In the genomic region with DNA sequence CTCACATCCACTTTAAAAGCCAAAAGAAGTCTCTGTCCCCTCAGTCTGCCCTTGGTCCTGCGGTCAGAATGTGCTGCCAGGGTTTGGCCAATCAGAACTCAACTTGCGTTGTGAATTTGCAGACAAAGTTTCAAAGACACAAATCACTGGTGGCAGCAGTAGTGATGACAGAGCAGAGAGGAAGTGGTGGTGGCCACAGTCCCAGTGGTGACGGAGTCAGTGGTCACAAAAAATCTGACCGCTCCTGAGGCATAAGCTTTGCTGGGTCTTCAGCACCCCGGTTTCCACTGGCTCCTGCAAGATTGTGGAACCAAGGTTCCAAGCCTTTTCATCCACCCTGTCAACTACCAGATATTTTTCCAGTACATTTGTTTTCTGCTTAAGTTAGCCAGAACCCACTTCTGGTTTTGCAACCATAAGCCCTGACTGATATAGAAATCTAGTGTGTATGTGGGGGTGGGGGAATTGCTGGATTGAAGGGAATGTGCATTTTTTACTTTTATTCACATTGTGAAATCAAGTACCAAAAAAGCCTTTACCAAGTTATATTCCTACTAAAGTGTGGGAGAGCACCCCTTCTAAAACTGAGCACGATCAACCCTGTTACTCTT, we compare ENCODE assay signal across 14 cellular contexts.
DNase-seq lines count a peak whose midpoint lies in the region; ATAC-seq, FAIRE-seq and TF ChIP-seq lines count a peak whose summit lies in the region.
"Had no signal": no experiment of that assay in that cellular context is flagged by ENCODE, and none has a peak within 500 bp of the region (broad histone marks: within the 10 kb centered on the region; RNA-seq: fewer than 3 reads in every experiment).

No MANE protein-coding gene starts in this region.

- no peaks in the 10 kb centered on the region for H4K20me1 ChIP-seq in astrocyte (ENCODE audit: insufficient read depth, low read length)

- no peak for TF ChIP-seq CTCF in astrocyte (IDR thresholded peaks at IDR 0.05; ENCODE audit: insufficient read depth, low read depth, low read length)

- H3K27ac Mint-ChIP-seq in astrocyte (ENCODE audit: unreplicated experiment) = no peak overlapping the region
- H3K27ac Mint-ChIP-seq: activated naive CD4-positive, alpha-beta T cell treated with anti-CD3 and anti-CD28 coated beads, Interleukin-2, amount 50 U/mL, for 24 hours had no signal

- no peak for FAIRE-seq in astrocyte (lab: Jason Lieb, UNC)
- FAIRE-seq: frontal cortex had no signal

- no peaks in the 10 kb centered on the region for H3K79me2 ChIP-seq in astrocyte (ENCODE audit: insufficient read depth, low read length)

- H2AFZ ChIP-seq in astrocyte (ENCODE audit: low read depth, low read length) = no peak overlapping the region

- peak; percentile 89 for ATAC-seq in HG03175 (IDR thresholded peaks at IDR 0.05; ENCODE audit: unreplicated experiment)
- ATAC-seq: PC-3 had no signal

- H3K27ac ChIP-seq in astrocyte (ENCODE audit: low read depth, low read length) = no peak overlapping the region

- H3K4me1 Mint-ChIP-seq in astrocyte (ENCODE audit: low read depth, unreplicated experiment) = no peaks in the 10 kb centered on the region
- H3K4me1 Mint-ChIP-seq: activated naive CD4-positive, alpha-beta T cell treated with anti-CD3 and anti-CD28 coated beads, Interleukin-2, amount 50 U/mL, for 24 hours; neural crest cell had no signal

- H3K9ac ChIP-seq in astrocyte (ENCODE audit: low read length) = no peak overlapping the region

- H3K9me3 Mint-ChIP-seq in astrocyte (ENCODE audit: unreplicated experiment) = peaks cover 8% of the 10 kb centered on the region

- peak; percentile 72 for DNase-seq in AG20443 (ENCODE audit: low spot score)
- DNase-seq in GM19238 (ENCODE audit: insufficient read length, low spot score) = peak; percentile 11
- DNase-seq in astrocyte (ENCODE audit: low read depth) = peak; percentile 42
- no peak for DNase-seq in NCI-H1417 (lab: John Stamatoyannopoulos, UW)
- DNase-seq in NCI-H345 (lab: John Stamatoyannopoulos, UW) = no peak
- no peak for DNase-seq in HuH-7.5 (ENCODE audit: low spot score)
- no peak for DNase-seq in NCI-H2196 treated with DMSO at 0.1 percent for 48 hours (lab: John Stamatoyannopoulos, UW; ENCODE audit: unreplicated experiment)
- DNase-seq: DMS53; PC-3; stimulated activated naive CD4-positive, alpha-beta T cell treated with Interleukin-2 at 50 U/mL for 16 hours had no signal

- H3K27me3 Mint-ChIP-seq in astrocyte (ENCODE audit: low read depth, unreplicated experiment) = peaks cover 14% of the 10 kb centered on the region

- peaks cover 3% of the 10 kb centered on the region for H3K9me3 ChIP-seq in astrocyte (ENCODE audit: insufficient read depth, low read depth, low read length)

- no peaks in the 10 kb centered on the region for H3K4me1 ChIP-seq in astrocyte (ENCODE audit: insufficient read depth, low read length)

- no peak overlapping the region for H3K4me3 Mint-ChIP-seq in astrocyte (ENCODE audit: unreplicated experiment)
- H3K4me3 Mint-ChIP-seq: activated naive CD4-positive, alpha-beta T cell treated with anti-CD3 and anti-CD28 coated beads, Interleukin-2, amount 50 U/mL, for 24 hours; neural crest cell had no signal

- no peaks in the 10 kb centered on the region for H3K27me3 ChIP-seq in astrocyte (ENCODE audit: insufficient read depth, low read length)

- no peaks in the 10 kb centered on the region for H3K36me3 Mint-ChIP-seq in astrocyte (ENCODE audit: low read depth, unreplicated experiment)
- H3K36me3 Mint-ChIP-seq: activated naive CD4-positive, alpha-beta T cell treated with anti-CD3 and anti-CD28 coated beads, Interleukin-2, amount 50 U/mL, for 24 hours had no signal

- H3K36me3 ChIP-seq in astrocyte (ENCODE audit: insufficient read depth, low read length) = no peaks in the 10 kb centered on the region

- H3K4me2 ChIP-seq in astrocyte (ENCODE audit: low read length) = no peak overlapping the region

- H3K4me3 ChIP-seq in astrocyte (ENCODE audit: insufficient read depth, low read depth, low read length) = no peak overlapping the region

Comparison
In these comparisons a context has a peak if more than half of its experiments do, and no peak if none do; other contexts are left out.
1. DNase-seq: peak in AG20443 (single experiment), GM19238 (single experiment) and astrocyte (single experiment); none in NCI-H1417 (0 of 3), NCI-H345 (single experiment), HuH-7.5 (single experiment) and NCI-H2196 treated with DMSO at 0.1 percent for 48 hours (single experiment).